Comparison of ENCODE assay signal across 9 cellular contexts in the genomic region with DNA sequence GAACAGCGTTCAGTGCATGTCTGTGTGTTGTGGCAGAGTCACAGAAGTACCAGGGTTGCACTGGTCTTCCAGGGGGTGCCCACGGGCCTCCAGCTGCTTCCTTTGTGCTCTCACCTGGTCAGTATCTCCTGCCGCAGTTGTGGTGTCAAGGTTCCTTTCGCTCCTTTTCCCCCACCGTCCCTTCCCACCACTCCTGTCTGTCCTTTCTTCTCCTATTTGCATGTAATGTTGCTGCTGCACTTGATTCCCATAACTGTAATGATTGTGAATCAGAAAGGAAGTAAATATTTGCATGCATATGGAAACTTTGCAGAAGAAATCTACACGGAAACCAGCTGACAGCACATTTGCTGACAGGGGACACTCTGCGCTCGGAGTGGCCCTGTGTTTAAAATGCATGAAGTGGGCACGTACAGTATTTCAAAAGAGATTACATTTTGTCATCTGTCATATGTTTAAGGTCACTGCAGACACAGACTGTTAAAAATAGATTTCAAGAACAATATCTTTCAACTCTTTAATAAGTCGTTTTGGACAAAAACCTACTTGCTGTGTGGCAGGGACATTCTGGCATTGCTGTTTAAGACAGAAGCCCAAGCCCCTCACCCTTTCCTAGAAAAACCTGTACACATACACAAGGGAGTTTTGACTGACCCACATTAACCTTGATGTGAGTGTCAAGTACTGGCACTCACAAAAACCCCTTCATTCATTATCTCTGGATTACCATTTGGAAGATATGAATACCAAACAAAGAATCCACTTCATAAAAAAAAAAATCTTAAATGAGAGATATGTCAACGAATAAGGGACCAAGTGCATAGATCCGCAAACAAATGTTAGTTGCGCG.
A peak's percentile ranks its signal among the peaks of the same experiment; 100 is the strongest.
DNase-seq lines count a peak whose midpoint lies in the region; ATAC-seq, FAIRE-seq and TF ChIP-seq lines count a peak whose summit lies in the region.
"Had no signal": no experiment of that assay in that cellular context is flagged by ENCODE, and none has a peak within 500 bp of the region (broad histone marks: within the 10 kb centered on the region; RNA-seq: fewer than 3 reads in every experiment).

No MANE protein-coding gene starts in this region.

- intact Hi-C loops in upper lobe of right lung (cut with DNase I): no loop called here

- peak overlapping the region; percentile 18 for H3K4me3 Mint-ChIP-seq in activated naive CD8-positive, alpha-beta T cell treated with anti-CD3 and anti-CD28 coated beads, Interleukin-2, amount 50 U/mL, for 24 hours

- no peaks in the 10 kb centered on the region for H3K36me3 ChIP-seq in upper lobe of right lung
- no peaks in the 10 kb centered on the region for H3K36me3 ChIP-seq in small intestine (ENCODE audit: control insufficient read depth in 2 of 2, insufficient read depth in 2 of 2, low read length in 2 of 2)

- peak overlapping the region; percentile 18 for H3K27ac Mint-ChIP-seq in activated naive CD8-positive, alpha-beta T cell treated with anti-CD3 and anti-CD28 coated beads, Interleukin-2, amount 50 U/mL, for 24 hours

- no peak for TF ChIP-seq CTCF in upper lobe of right lung (IDR thresholded peaks at IDR 0.05)

- H3K36me3 Mint-ChIP-seq in activated naive CD8-positive, alpha-beta T cell treated with anti-CD3 and anti-CD28 coated beads, Interleukin-2, amount 50 U/mL, for 24 hours (ENCODE audit: low read depth): peaks cover 2% of the 10 kb centered on the region

- FAIRE-seq in small intestine (lab: Jason Lieb, UNC) (no peak), GM12892 (lab: Jason Lieb, UNC) (no peak)

- H3K4me1 ChIP-seq in upper lobe of right lung (peaks cover 8% of the 10 kb centered on the region), small intestine (ENCODE audit: control insufficient read depth in 2 of 2, insufficient read depth in 1 of 2, low read depth in 1 of 2, low read length in 1 of 2) (no peaks in the 10 kb centered on the region)

- ATAC-seq in HG02981 (IDR thresholded peaks at IDR 0.05; ENCODE audit: unreplicated experiment): peak; percentile 64
- no peak for ATAC-seq in activated naive CD8-positive, alpha-beta T cell treated with anti-CD3 and anti-CD28 coated beads, Interleukin-2, amount 50 U/mL, for 24 hours
- peak; percentile 81 for ATAC-seq in upper lobe of right lung

- no peak overlapping the region for H3K4me3 ChIP-seq in upper lobe of right lung
- H3K4me3 ChIP-seq in small intestine (ENCODE audit: low read depth in 1 of 2, low read length in 2 of 2): no peak overlapping the region

- TF ChIP-seq POLR2A in GM12892 (IDR thresholded peaks at IDR 0.05; ENCODE audit: low read depth, low read length): no peak

- no peaks in the 10 kb centered on the region for H3K27me3 Mint-ChIP-seq in activated naive CD8-positive, alpha-beta T cell treated with anti-CD3 and anti-CD28 coated beads, Interleukin-2, amount 50 U/mL, for 24 hours

- no peaks in the 10 kb centered on the region for H3K27me3 ChIP-seq in upper lobe of right lung
- H3K27me3 ChIP-seq in small intestine (ENCODE audit: control insufficient read depth in 2 of 2, insufficient read depth in 2 of 2, low read length in 2 of 2): no peaks in the 10 kb centered on the region

- DNase-seq in stimulated activated CD4-positive, alpha-beta T cell treated with anti-CD3 and anti-CD28 coated beads, Interleukin-15, amount 100 ng/mL, for 24 hours: peak; percentile 9
- no peak for DNase-seq in stimulated activated CD4-positive, alpha-beta T cell treated with anti-CD3 and anti-CD28 coated beads, Interleukin-1b, Interleukin-23, amount 100 ng/mL, for 48 hours
- DNase-seq in activated naive CD8-positive, alpha-beta T cell treated with anti-CD3 and anti-CD28 coated beads, Interleukin-2, amount 50 U/mL, for 24 hours: no peak
- DNase-seq in upper lobe of right lung (no peak), kidney tubule cell (ENCODE audit: low spot score) (no peak), small intestine (no peak), GM12892 (ENCODE audit: insufficient read length) (no peak)
- DNase-seq: SHP77 treated with DMSO at 0.1 percent for 48 hours had no signal

- H3K27ac ChIP-seq in upper lobe of right lung (peak overlapping the region; percentile 61), small intestine (ENCODE audit: low read depth in 1 of 2, low read length in 1 of 2) (peak overlapping the region in 1 of 2 donors; percentile 63)

- H3K9me3 ChIP-seq in upper lobe of right lung (no peaks in the 10 kb centered on the region), small intestine (ENCODE audit: control insufficient read depth, low read depth) (no peaks in the 10 kb centered on the region)

- peaks cover 10% of the 10 kb centered on the region for H3K4me1 Mint-ChIP-seq in activated naive CD8-positive, alpha-beta T cell treated with anti-CD3 and anti-CD28 coated beads, Interleukin-2, amount 50 U/mL, for 24 hours

- WGBS in small intestine, 3 donors: 49 to 70% (median 58%) methylated on average over 14 of the region's 14 CpGs

- peaks cover 14% of the 10 kb centered on the region for H3K9me3 Mint-ChIP-seq in activated naive CD8-positive, alpha-beta T cell treated with anti-CD3 and anti-CD28 coated beads, Interleukin-2, amount 50 U/mL, for 24 hours
